8 cellular contexts compared by ENCODE assay signal in genomic region chr2:26605195-26605968, GRCh38. TPM values are rescaled to one million over a fixed set of nuclear protein-coding genes. Genes with fewer than 3 reads are reported as not detected.
DNase-seq lines count a peak whose midpoint lies in the region; ATAC-seq, FAIRE-seq and TF ChIP-seq lines count a peak whose summit lies in the region.

No MANE protein-coding gene starts in this region.

- DNase-seq in BJ (ENCODE audit: low read depth) (no peak), GM19239 (ENCODE audit: insufficient read length, low spot score) (peak; percentile 43), NCI-H345 (lab: John Stamatoyannopoulos, UW) (peak; percentile 74), glutamatergic neuron (no peak), trophoblast cell (peak; percentile 42 to 77)
- no peak for DNase-seq in activated T-cell treated with anti-CD3 and anti-CD28 coated beads, Interleukin-2, amount 50 U/mL, for 4 hours
- no peak for DNase-seq in stimulated activated naive CD4-positive, alpha-beta T cell treated with Interleukin-2 at 50 U/mL for 16 hours (lab: John Stamatoyannopoulos, UW)

- no peak overlapping the region for H3K4me2 ChIP-seq in trophoblast cell (ENCODE audit: low read length)

- H3K4me1 Mint-ChIP-seq in activated T-cell treated with anti-CD3 and anti-CD28 coated beads, Interleukin-2, amount 50 U/mL, for 4 hours (ENCODE audit: low read depth): peaks cover 18% of the 10 kb centered on the region
- peaks cover 43% of the 10 kb centered on the region for H3K4me1 Mint-ChIP-seq in glutamatergic neuron (ENCODE audit: low read depth, unreplicated experiment)

- no peaks in the 10 kb centered on the region for H3K79me2 ChIP-seq in trophoblast cell (ENCODE audit: control insufficient read depth, insufficient read depth, low read length, poor library complexity)

- H3K9me3 ChIP-seq in trophoblast cell (ENCODE audit: insufficient read depth, low read depth, low read length): no peaks in the 10 kb centered on the region

- peak; percentile 48 to 52 for ATAC-seq in activated T-cell treated with anti-CD3 and anti-CD28 coated beads, Interleukin-2, amount 50 U/mL, for 4 hours
- ATAC-seq in HG03342 (IDR thresholded peaks at IDR 0.05; ENCODE audit: unreplicated experiment): no peak

- H3K9me3 Mint-ChIP-seq in activated T-cell treated with anti-CD3 and anti-CD28 coated beads, Interleukin-2, amount 50 U/mL, for 4 hours: no peaks in the 10 kb centered on the region
- peaks cover 4% of the 10 kb centered on the region for H3K9me3 Mint-ChIP-seq in glutamatergic neuron (ENCODE audit: unreplicated experiment)

- H3K23ac ChIP-seq in trophoblast cell (ENCODE audit: low read length): no peak overlapping the region

- H3K4ac ChIP-seq in trophoblast cell (ENCODE audit: low read depth, low read length): no peak overlapping the region

- CTCF ChIA-PET in BJ (lab: Yijun Ruan, JAX): interaction anchor here (0.7 to 15.8 kb wide), 27 partner anchors 9 to 169 kb away, joined by 3 to 552 read pairs (median 6); no protein-coding TSS in a partner anchor

- H3K9ac ChIP-seq in trophoblast cell (ENCODE audit: low read length): peak overlapping the region; percentile 55

- H3K18ac ChIP-seq in trophoblast cell (ENCODE audit: low read length): no peak overlapping the region

- peak overlapping the region; percentile 94 for H3K27ac Mint-ChIP-seq in glutamatergic neuron (ENCODE audit: unreplicated experiment)

- peaks cover 7 to 10% of the 10 kb centered on the region in 2 experiments for H3K4me1 ChIP-seq in trophoblast cell (ENCODE audit: control insufficient read depth in 1 of 2, insufficient read depth in 2 of 2, low read length in 2 of 2)

- no peak overlapping the region for H2BK12ac ChIP-seq in trophoblast cell (ENCODE audit: low read length)

- H2AFZ ChIP-seq in trophoblast cell (ENCODE audit: insufficient read depth, low read length, poor library complexity): no peak overlapping the region

- no peak overlapping the region for H4K12ac ChIP-seq in trophoblast cell (ENCODE audit: low read depth, low read length)

- no peak overlapping the region for H3K4me3 Mint-ChIP-seq in activated T-cell treated with anti-CD3 and anti-CD28 coated beads, Interleukin-2, amount 50 U/mL, for 4 hours
- peak overlapping the region; percentile 72 for H3K4me3 Mint-ChIP-seq in glutamatergic neuron (ENCODE audit: unreplicated experiment)

- no peak overlapping the region for H3K27ac ChIP-seq in trophoblast cell (ENCODE audit: low read depth, low read length)

- no peak overlapping the region for H4K91ac ChIP-seq in trophoblast cell (ENCODE audit: low read depth, low read length)

- TF ChIP-seq CTCF in BJ (IDR thresholded peaks at IDR 0.05; ENCODE audit: insufficient read depth, low read depth, low read length) (peak; percentile 85), glutamatergic neuron (IDR thresholded peaks at IDR 0.05; ENCODE audit: partially characterized antibody, unreplicated experiment) (peak; percentile 90)

- H3K4me3 ChIP-seq in BJ (ENCODE audit: low read depth, low read length) (no peak overlapping the region), trophoblast cell (ENCODE audit: low read depth, low read length) (no peak overlapping the region)

- peaks cover 17% of the 10 kb centered on the region for H3K27me3 Mint-ChIP-seq in activated T-cell treated with anti-CD3 and anti-CD28 coated beads, Interleukin-2, amount 50 U/mL, for 4 hours (ENCODE audit: low read depth)
- no peaks in the 10 kb centered on the region for H3K27me3 Mint-ChIP-seq in glutamatergic neuron (ENCODE audit: unreplicated experiment)

- FAIRE-seq in GM19239 (lab: Jason Lieb, UNC): no peak

- POLR2A ChIA-PET in BJ (lab: Charles Lee): no interaction called here

- H2AK5ac ChIP-seq in trophoblast cell (ENCODE audit: low read length): no peak overlapping the region

- H3K36me3 ChIP-seq in BJ (ENCODE audit: control insufficient read depth, insufficient read depth, low read length) (no peaks in the 10 kb centered on the region), trophoblast cell (ENCODE audit: control insufficient read depth in 1 of 2, insufficient read depth in 2 of 2, low read length in 2 of 2) (no peaks in the 10 kb centered on the region)

- no CpG with 5 or more reads among the region's 12 CpGs for WGBS in trophoblast cell (ENCODE audit: extremely low coverage, insufficient coverage, insufficient read length)

- no peak overlapping the region for H3K14ac ChIP-seq in trophoblast cell (ENCODE audit: low read length)

- H3K27me3 ChIP-seq in BJ (ENCODE audit: control insufficient read depth, insufficient read depth, low read length) (peaks cover 6% of the 10 kb centered on the region), trophoblast cell (ENCODE audit: insufficient read depth, low read length) (no peaks in the 10 kb centered on the region)

- no peaks in the 10 kb centered on the region for H3K79me1 ChIP-seq in trophoblast cell (ENCODE audit: low read length)

- no peak overlapping the region for H2BK5ac ChIP-seq in trophoblast cell (ENCODE audit: low read depth, low read length, poor library complexity)

- no peak overlapping the region for H4K8ac ChIP-seq in trophoblast cell (ENCODE audit: low read depth, low read length)

- H3K36me3 Mint-ChIP-seq in activated T-cell treated with anti-CD3 and anti-CD28 coated beads, Interleukin-2, amount 50 U/mL, for 4 hours (ENCODE audit: insufficient read depth): no peaks in the 10 kb centered on the region
- H3K36me3 Mint-ChIP-seq in glutamatergic neuron (ENCODE audit: unreplicated experiment): peaks cover 5% of the 10 kb centered on the region

- H2BK120ac ChIP-seq in trophoblast cell (ENCODE audit: insufficient read depth, low read length, poor library complexity): no peak overlapping the region

RNA-seq across cellular contexts. Expression of gene CIB4, which starts 35.8 kb away (rescaled TPM):
- not detected in 2 replicates for polyA plus RNA-seq in BJ (2011; rRNA removed)
- polyA minus RNA-seq in BJ (2011; rRNA and poly(A)+ RNA removed): not detected in 2 replicates
- total RNA-seq in activated T-cell treated with anti-CD3 and anti-CD28 coated beads, Interleukin-2, amount 50 U/mL, for 4 hours: not detected
- not detected for total RNA-seq in glutamatergic neuron (ENCODE audit: unreplicated experiment)
- polyA plus RNA-seq in trophoblast cell (2013): 0.07 and 0.14 TPM in 2 replicates

Comparison
In these comparisons a context has a peak if more than half of its experiments do, and no peak if none do; other contexts are left out.
1. DNase-seq: peak in GM19239 (single experiment), NCI-H345 (single experiment) and trophoblast cell (2 of 2); none in BJ (single experiment), activated T-cell treated with anti-CD3 and anti-CD28 coated beads, Interleukin-2, amount 50 U/mL, for 4 hours (single experiment), glutamatergic neuron (single experiment) and stimulated activated naive CD4-positive, alpha-beta T cell treated with Interleukin-2 at 50 U/mL for 16 hours (single experiment).